18 cellular contexts compared by ENCODE assay signal in genomic region chr1:10704383-10704882, GRCh38.
DNase-seq lines count a peak whose midpoint lies in the region; ATAC-seq and TF ChIP-seq lines count a peak whose summit lies in the region.
"Had no signal": no experiment of that assay in that cellular context is flagged by ENCODE, and none has a peak within 500 bp of the region (broad histone marks: within the 10 kb centered on the region; RNA-seq: fewer than 3 reads in every experiment).

No MANE protein-coding gene starts in this region.

- H3K4me1 ChIP-seq in HUES64 (ENCODE audit: insufficient read depth, low read length) (peaks cover 15% of the 10 kb centered on the region), smooth muscle cell (ENCODE audit: low read depth) (peaks cover 17% of the 10 kb centered on the region), Karpas-422 (ENCODE audit: low read length) (no peaks in the 10 kb centered on the region)

- no peaks in the 10 kb centered on the region for H3K79me2 ChIP-seq in smooth muscle cell (ENCODE audit: low read depth)
- H3K79me2 ChIP-seq in Karpas-422 (ENCODE audit: low read length): no peaks in the 10 kb centered on the region

- H3K9ac ChIP-seq in HUES64 (ENCODE audit: low read depth, low read length): peak overlapping the region; percentile 59
- H3K9ac ChIP-seq in smooth muscle cell (ENCODE audit: low read depth): no peak overlapping the region
- H3K9ac ChIP-seq in Karpas-422 (ENCODE audit: low read length): no peak overlapping the region

- H3K9me3 ChIP-seq in HUES64 (ENCODE audit: insufficient read depth, low read depth, low read length): no peaks in the 10 kb centered on the region
- no peaks in the 10 kb centered on the region for H3K9me3 ChIP-seq in smooth muscle cell (replicated peaks; ENCODE audit: low read depth)
- no peaks in the 10 kb centered on the region for H3K9me3 ChIP-seq in Karpas-422 (ENCODE audit: low read length)

- peak; percentile 65 for DNase-seq in astrocyte of the hippocampus (ENCODE audit: low read depth, low spot score)
- DNase-seq in kidney tubule cell (ENCODE audit: low spot score): peak; percentile 70
- no peak for DNase-seq in smooth muscle cell (lab: John Stamatoyannopoulos, UW; ENCODE audit: unreplicated experiment)
- DNase-seq in Karpas-422: no peak
- DNase-seq in stimulated activated CD4-positive, alpha-beta T cell treated with anti-CD3 and anti-CD28 coated beads, Interleukin-4, amount 100 ng/mL, for 1 hour: no peak
- DNase-seq in DMS 273 (lab: John Stamatoyannopoulos, UW; ENCODE audit: unreplicated experiment): no peak
- DNase-seq: activated CD4-positive, CD25-positive, alpha-beta regulatory T cell treated with anti-CD3 and anti-CD28 coated beads, Interleukin-2, amount 50 U/mL, for 72 hours; activated CD8-positive, alpha-beta memory T cell treated with anti-CD3 and anti-CD28 coated beads, Interleukin-2, amount 50 U/mL, for 4 hours; activated naive CD4-positive, alpha-beta T cell treated with anti-CD3 and anti-CD28 coated beads for 36 hours; effector CD8-positive, alpha-beta T cell; EL; foreskin fibroblast; NCI-H1694; stimulated activated CD4-positive, alpha-beta T cell treated with anti-CD3 and anti-CD28 coated beads, Interleukin-12 subunit alpha, Interleukin-12 subunit beta, amount 100 ng/mL, for 4 hours; stimulated activated naive CD8-positive, alpha-beta T cell treated with anti-CD3 and anti-CD28 coated beads, Interleukin-15, amount 100 ng/mL, for 72 hours; T-helper 1 cell had no signal

- no peaks in the 10 kb centered on the region for H3K9me2 ChIP-seq in Karpas-422 (replicated peaks; ENCODE audit: insufficient read depth, low read length)

- no peak overlapping the region for H2AFZ ChIP-seq in smooth muscle cell (ENCODE audit: low read depth)
- H2AFZ ChIP-seq in Karpas-422 (ENCODE audit: low read length): no peak overlapping the region

- H3K27me3 ChIP-seq in HUES64 (ENCODE audit: insufficient read depth, low read length): peaks cover 29% of the 10 kb centered on the region
- peaks cover 18% of the 10 kb centered on the region for H3K27me3 ChIP-seq in smooth muscle cell (ENCODE audit: low read depth)
- no peaks in the 10 kb centered on the region for H3K27me3 ChIP-seq in Karpas-422 (ENCODE audit: low read length)

- H4K20me1 ChIP-seq in smooth muscle cell (ENCODE audit: low read depth) (no peaks in the 10 kb centered on the region), Karpas-422 (ENCODE audit: insufficient read depth, low read depth, low read length) (no peaks in the 10 kb centered on the region)

- under 1% methylated on average over 43 of the region's 43 CpGs for WGBS in HUES64
- WGBS in smooth muscle cell (ENCODE audit: low lambda C conversion rate): 7% methylated on average over 40 of the region's 43 CpGs

- no peak for TF ChIP-seq CTCF in smooth muscle cell (IDR thresholded peaks at IDR 0.05; ENCODE audit: borderline replicate concordance, insufficient read depth, poor library complexity, severe bottlenecking)

- H3K27ac ChIP-seq in HUES64 (ENCODE audit: low read depth, low read length) (peak overlapping the region; percentile 81; the same call in 1 of the 2 replicates), smooth muscle cell (ENCODE audit: low read depth) (no peak overlapping the region), Karpas-422 (ENCODE audit: low read length) (no peak overlapping the region)

- peak overlapping the region; percentile 82 for H3K4me2 ChIP-seq in smooth muscle cell
- H3K4me2 ChIP-seq in Karpas-422 (ENCODE audit: low read depth, low read length, poor library complexity, severe bottlenecking): no peak overlapping the region

- no peak for ATAC-seq in GM21526 (IDR thresholded peaks at IDR 0.05; ENCODE audit: low FRiP score, unreplicated experiment)
- ATAC-seq: stimulated activated naive CD8-positive, alpha-beta T cell treated with anti-CD3 and anti-CD28 coated beads, Interleukin-15, amount 100 ng/mL, for 72 hours had no signal

- H3K36me3 ChIP-seq in HUES64 (ENCODE audit: insufficient read depth, low read length): no peaks in the 10 kb centered on the region
- H3K36me3 ChIP-seq in smooth muscle cell (ENCODE audit: low read depth): no peaks in the 10 kb centered on the region
- no peaks in the 10 kb centered on the region for H3K36me3 ChIP-seq in Karpas-422 (ENCODE audit: insufficient read depth, low read length)

- no peaks in the 10 kb centered on the region for H3F3A ChIP-seq in smooth muscle cell (ENCODE audit: low read depth)

- H3K4me3 ChIP-seq in HUES64 (ENCODE audit: low read length): peak overlapping the region; percentile 43
- H3K4me3 ChIP-seq in smooth muscle cell: peak overlapping the region; percentile 35
- H3K4me3 ChIP-seq in Karpas-422 (ENCODE audit: low read length): no peak overlapping the region

Comparison
In these comparisons a context has a peak if more than half of its experiments do, and no peak if none do; other contexts are left out.
1. DNase-seq: peak in astrocyte of the hippocampus (single experiment) and kidney tubule cell (single experiment); none in smooth muscle cell (single experiment), Karpas-422 (single experiment), stimulated activated CD4-positive, alpha-beta T cell treated with anti-CD3 and anti-CD28 coated beads, Interleukin-4, amount 100 ng/mL, for 1 hour (single experiment) and DMS 273 (single experiment).